14 cellular contexts compared by ENCODE assay signal in the genomic region with DNA sequence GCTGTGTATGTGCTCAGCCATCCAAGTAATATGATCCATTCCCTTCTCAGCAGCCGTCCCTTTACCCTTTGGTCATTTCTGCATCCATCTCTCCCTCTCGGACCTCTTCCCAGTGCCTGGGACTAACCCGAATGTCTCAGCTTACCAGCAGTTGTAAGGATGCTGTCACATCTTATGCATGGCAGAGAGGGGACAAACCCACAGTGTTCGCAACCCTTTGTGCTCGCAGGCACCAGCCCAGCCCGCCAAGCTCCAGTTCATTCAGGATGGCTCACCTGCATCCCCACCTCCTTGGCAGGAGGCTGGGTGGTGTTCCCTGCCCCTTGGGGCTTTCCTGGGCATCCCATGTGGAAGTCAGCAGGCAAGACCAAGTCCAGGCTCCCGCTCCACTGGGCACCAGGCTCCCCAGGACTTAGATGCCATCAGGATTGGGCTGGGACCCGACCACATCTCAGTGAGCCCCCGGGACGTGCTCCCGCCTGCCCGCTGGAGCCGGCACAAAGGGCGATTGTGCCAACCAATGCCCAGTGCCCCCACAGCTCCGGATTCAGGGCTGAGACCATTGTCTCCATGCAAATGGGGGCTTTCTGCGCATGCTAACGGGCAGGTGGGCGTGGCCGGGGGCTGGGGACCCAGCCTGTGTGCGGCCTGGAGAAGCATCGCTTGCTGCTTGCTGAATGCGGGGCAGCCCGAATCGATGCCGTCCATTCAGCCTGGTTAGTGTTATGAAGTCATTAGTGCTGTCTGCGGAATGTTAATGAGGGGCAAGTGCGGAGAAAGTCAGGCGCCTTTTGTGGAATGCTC.
DNase-seq lines count a peak whose midpoint lies in the region; TF ChIP-seq lines count a peak whose summit lies in the region.
"Had no signal": no experiment of that assay in that cellular context is flagged by ENCODE, and none has a peak within 500 bp of the region (broad histone marks: within the 10 kb centered on the region; RNA-seq: fewer than 3 reads in every experiment).

No MANE protein-coding gene starts in this region.

- no peak overlapping the region for H3K4me3 ChIP-seq in vagina
- H3K4me3 ChIP-seq: GM23248, pancreas had no signal

- no peak for TF ChIP-seq POLR2A in vagina (IDR thresholded peaks at IDR 0.05)

- H3K9me3 ChIP-seq in vagina, result no peaks in the 10 kb centered on the region
- H3K9me3 ChIP-seq: pancreas had no signal

- no peak for TF ChIP-seq CTCF in vagina (IDR thresholded peaks at IDR 0.05)

- H3K27ac ChIP-seq in cingulate gyrus (ENCODE audit: low read depth, low read length), result peak overlapping the region; percentile 84
- no peak overlapping the region for H3K27ac ChIP-seq in vagina
- H3K27ac ChIP-seq: GM23248, pancreas had no signal

- H3K27me3 ChIP-seq in vagina, result no peaks in the 10 kb centered on the region
- H3K27me3 ChIP-seq: pancreas had no signal

- intact Hi-C loops in vagina (cut with DNase I), result no loop called here

- H3K4me1 ChIP-seq in vagina, result no peaks in the 10 kb centered on the region
- H3K4me1 ChIP-seq: pancreas had no signal

- peak; percentile 0 for DNase-seq in stimulated activated CD4-positive, alpha-beta T cell treated with anti-CD3 and anti-CD28 coated beads, Interleukin-4, amount 100 ng/mL, for 1 hour
- no peak for DNase-seq in stimulated activated CD4-positive, alpha-beta T cell treated with anti-CD3 and anti-CD28 coated beads, Interleukin-2, amount 100 ng/mL, for 24 hours
- peak; percentile 48 for DNase-seq in middle frontal gyrus (ENCODE audit: extremely low spot score, low spot score)
- peak; percentile 81 to 93 for DNase-seq in vagina (ENCODE audit: extremely low spot score in 2 of 2)
- no peak for DNase-seq in activated T-cell treated with anti-CD3 and anti-CD28 coated beads, Interleukin-2, amount 50 U/mL, for 48 hours
- no peak for DNase-seq in NCI-H1436 treated with DMSO at 0.1 percent for 48 hours (lab: John Stamatoyannopoulos, UW)
- DNase-seq in HPDE6-E6E7 (ENCODE audit: extremely low spot score), result no peak
- DNase-seq: activated CD4-positive, alpha-beta T cell treated with anti-CD3 and anti-CD28 coated beads for 36 hours; DMS 273 treated with DMSO at 0.1 percent for 48 hours; GM23248; NCI-H510A; stimulated activated CD4-positive, alpha-beta T cell treated with anti-CD3 and anti-CD28 coated beads, Interleukin-1b, Interleukin-23, amount 100 ng/mL, for 48 hours had no signal

- H3K36me3 ChIP-seq in vagina, result no peaks in the 10 kb centered on the region

Comparison
In these comparisons a context has a peak if more than half of its experiments do, and no peak if none do; other contexts are left out.
1. DNase-seq: peak in stimulated activated CD4-positive, alpha-beta T cell treated with anti-CD3 and anti-CD28 coated beads, Interleukin-4, amount 100 ng/mL, for 1 hour (single experiment), middle frontal gyrus (single experiment) and vagina (2 of 2); none in stimulated activated CD4-positive, alpha-beta T cell treated with anti-CD3 and anti-CD28 coated beads, Interleukin-2, amount 100 ng/mL, for 24 hours (0 of 2), activated T-cell treated with anti-CD3 and anti-CD28 coated beads, Interleukin-2, amount 50 U/mL, for 48 hours (0 of 2), NCI-H1436 treated with DMSO at 0.1 percent for 48 hours (single experiment) and HPDE6-E6E7 (single experiment).